7 cellular contexts compared by ENCODE assay signal in genomic region chr9:35110327-35110758, GRCh38. TPM values are rescaled to one million over a fixed set of nuclear protein-coding genes. Genes with fewer than 3 reads are reported as not detected.
A peak's percentile ranks its signal among the peaks of the same experiment; 100 is the strongest.
DNase-seq lines count a peak whose midpoint lies in the region; ATAC-seq and TF ChIP-seq lines count a peak whose summit lies in the region.

No MANE protein-coding gene starts in this region.

- CTCF ChIA-PET in HEK293 (lab: Yijun Ruan, JAX), result interaction anchor here (0.7 to 1.3 kb wide), 5 partner anchors 8 to 444 kb away, joined by 3 to 8 read pairs (median 4); partner anchors contain the start of genes PIGO and STOML2

- ATAC-seq in HG03460 (IDR thresholded peaks at IDR 0.05; ENCODE audit: unreplicated experiment) (no peak), HG02970 (IDR thresholded peaks at IDR 0.05; ENCODE audit: low FRiP score, unreplicated experiment) (no peak)

- H3K27ac ChIP-seq in HEK293 (ENCODE audit: extremely low read depth, low read depth, low read length), result no peak overlapping the region

- POLR2A ChIA-PET in HEK293 (lab: Yijun Ruan, JAX), result interaction anchor here (1.3 to 2.5 kb wide), 4 partner anchors 8 to 52 kb away, joined by 3 to 23 read pairs (median 11); partner anchors contain the start of genes PIGO, STOML2, UNC13B and VCP

- peaks cover 0 to 32% of the 10 kb centered on the region in 2 experiments; a peak in 1 of 3 replicates for H3K36me3 ChIP-seq in HEK293 (ENCODE audit: control insufficient read depth in 2 of 2, insufficient read depth in 1 of 2, low read length in 2 of 2)

- TF ChIP-seq CTCF in HEK293 (tag by site-specific recombination; IDR thresholded peaks at IDR 0.05) (no peak), WI38 (IDR thresholded peaks at IDR 0.05; ENCODE audit: low read depth, low read length) (no peak)

- no peaks in the 10 kb centered on the region for H3K9me3 ChIP-seq in HEK293 (ENCODE audit: control insufficient read depth, insufficient read depth, low read depth, low read length)

- DNase-seq in glomerular visceral epithelial cell (ENCODE audit: extremely low spot score) (peak; percentile 82), renal cortical epithelial cell (ENCODE audit: low read depth) (peak; percentile 86), CD1c-positive myeloid dendritic cell (ENCODE audit: extremely low spot score) (no peak)

- H3K4me1 ChIP-seq in HEK293 (ENCODE audit: control insufficient read depth, insufficient read depth, low read length), result peaks cover 13% of the 10 kb centered on the region

- no peak overlapping the region for H3K4me3 ChIP-seq in HEK293 (ENCODE audit: low read depth, low read length)
- H3K4me3 ChIP-seq in WI38 (ENCODE audit: low read depth, low read length), result peak overlapping the region; percentile 90

TF ChIP-seq in HEK293, 187 proteins besides CTCF, POLR2A, EP300 and RAD21:
- no peak for TF ChIP-seq ZNF394 (tag by site-specific recombination; IDR thresholded peaks at IDR 0.05; ENCODE audit: borderline replicate concordance)
- TF ChIP-seq ZNF155 (tag by site-specific recombination; IDR thresholded peaks at IDR 0.05), result no peak
- TF ChIP-seq GLIS2 (tag by site-specific recombination; IDR thresholded peaks at IDR 0.05), result no peak
- 0 out of 2 replicates have a peak, but pooled peaks have one; percentile 53 for TF ChIP-seq HIC1 (tag by site-specific recombination; IDR thresholded peaks at IDR 0.05)
- TF ChIP-seq ZNF37A (tag by site-specific recombination; IDR thresholded peaks at IDR 0.05), result no peak
- TF ChIP-seq ZNF76 (tag by site-specific recombination; IDR thresholded peaks at IDR 0.05; ENCODE audit: borderline replicate concordance, low read depth), result peak; percentile 41; the same call in 1 of the 2 replicates

RNA-seq across cellular contexts. Expression of gene ATOSB, which starts 5.3 kb away (rescaled TPM):
- total RNA-seq in renal cortical epithelial cell, result 32.1 and 36.9 TPM in 2 replicates

RNA-seq across cellular contexts. Expression of gene STOML2, which starts 7.4 kb away (rescaled TPM):
- 128 and 235 TPM in 2 replicates for total RNA-seq in renal cortical epithelial cell

RNA-seq across cellular contexts. Expression of gene PIGO, which starts 14.0 kb away (rescaled TPM):
- 16.5 and 30.6 TPM in 2 replicates for total RNA-seq in renal cortical epithelial cell

RNA-seq across cellular contexts. Expression of gene FANCG, which starts 30.6 kb away (rescaled TPM):
- 6.7 and 13.0 TPM in 2 replicates for total RNA-seq in renal cortical epithelial cell

RNA-seq across cellular contexts. Expression of gene VCP, which starts 37.9 kb away (rescaled TPM):
- 396 and 420 TPM in 2 replicates for total RNA-seq in renal cortical epithelial cell
